Comparison of ENCODE assay signal across 9 cellular contexts in the genomic region with DNA sequence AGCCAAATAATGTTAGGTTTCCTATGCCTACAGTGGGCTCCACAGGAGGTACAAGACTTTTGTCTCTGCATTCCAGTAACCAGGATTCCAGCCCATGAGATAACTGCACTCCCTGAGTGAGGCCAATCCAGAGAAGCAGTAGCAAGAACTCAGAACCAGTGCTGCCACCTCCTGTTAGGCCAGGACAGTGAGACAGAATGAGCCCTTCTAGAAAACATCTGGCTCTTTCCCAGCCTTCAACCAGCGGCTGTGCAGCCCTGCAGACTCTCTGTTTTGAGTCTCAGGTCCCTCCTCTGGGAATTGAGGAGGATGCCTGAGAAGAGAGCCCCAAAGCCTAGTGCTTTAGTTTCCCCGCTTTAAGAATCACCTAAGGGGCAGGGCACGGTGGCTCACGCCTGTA. TPM values are rescaled to one million over a fixed set of nuclear protein-coding genes. Genes with fewer than 3 reads are reported as not detected.
DNase-seq lines count a peak whose midpoint lies in the region; ATAC-seq, FAIRE-seq and TF ChIP-seq lines count a peak whose summit lies in the region.
"Had no signal": no experiment of that assay in that cellular context is flagged by ENCODE, and none has a peak within 500 bp of the region (broad histone marks: within the 10 kb centered on the region; RNA-seq: fewer than 3 reads in every experiment).

No MANE protein-coding gene starts in this region.

- no peaks in the 10 kb centered on the region for H3K79me2 ChIP-seq in SK-N-SH (ENCODE audit: insufficient read depth)

- TF ChIP-seq RAD21 in SK-N-SH (IDR thresholded peaks at IDR 0.05; ENCODE audit: low read length): peak; percentile 12; the same call in 1 of the 2 replicates

- FAIRE-seq in H54 (lab: Jason Lieb, UNC): peak; percentile 23

- no peak overlapping the region for H3K4me2 ChIP-seq in SK-N-SH

- H3K9ac ChIP-seq in SK-N-SH: no peak overlapping the region

- no peaks in the 10 kb centered on the region for H3K4me1 ChIP-seq in SK-N-SH (ENCODE audit: control insufficient read depth in 1 of 2, insufficient read depth in 2 of 2, low read depth in 1 of 2, low read length in 1 of 2)

- H3K9me3 ChIP-seq in SK-N-SH: no peaks in the 10 kb centered on the region
- H3K9me3 ChIP-seq in MG63: no peaks in the 10 kb centered on the region

- TF ChIP-seq CTCF in SK-N-SH (IDR thresholded peaks at IDR 0.05): peak; percentile 32

- POLR2A ChIA-PET in SK-N-SH (lab: Yijun Ruan, JAX): no interaction called here

- no peak for ATAC-seq in HG03521 (IDR thresholded peaks at IDR 0.05; ENCODE audit: unreplicated experiment)

- TF ChIP-seq EP300 in SK-N-SH (IDR thresholded peaks at IDR 0.05; ENCODE audit: borderline replicate concordance in 1 of 2, low read depth in 1 of 2, low read length in 1 of 2): no peak

- DNase-seq in Ammon's horn (ENCODE audit: low spot score) (peak; percentile 28), H54 (ENCODE audit: insufficient read length, low spot score) (no peak), SK-N-SH (peak; percentile 20), iPS-NIHi11 (ENCODE audit: low spot score) (peak; percentile 73), MG63 (no peak), NCI-H1436 treated with DMSO at 0.1 percent for 48 hours (lab: John Stamatoyannopoulos, UW) (no peak), NCI-H1048 (lab: John Stamatoyannopoulos, UW) (no peak)
- DNase-seq: activated gamma-delta T cell treated with Interleukin-2 at 50 U/mL for 16 hours had no signal

- no peaks in the 10 kb centered on the region for H3K9me2 ChIP-seq in SK-N-SH

- H3K36me3 ChIP-seq in SK-N-SH (replicated peaks in 1 of 2; ENCODE audit: control insufficient read depth in 1 of 2, insufficient read depth in 2 of 2, low read length in 1 of 2): peaks cover 3% of the 10 kb centered on the region in 2 experiments
- H3K36me3 ChIP-seq in MG63: peaks cover 11% of the 10 kb centered on the region

- H3K4me3 ChIP-seq in SK-N-SH (ENCODE audit: low read depth in 2 of 2, low read length in 1 of 2) (no peak overlapping the region), MG63 (no peak overlapping the region)

- no peak overlapping the region for H3K27ac ChIP-seq in SK-N-SH (ENCODE audit: low read depth in 2 of 2, low read length in 1 of 2)

- H4K20me1 ChIP-seq in SK-N-SH (ENCODE audit: insufficient read depth): no peaks in the 10 kb centered on the region

- WGBS in SK-N-SH (ENCODE audit: low lambda C conversion rate): 89% methylated on average over 3 of the region's 4 CpGs

- TF ChIP-seq POLR2A in H54 (IDR thresholded peaks at IDR 0.05; ENCODE audit: low read depth, low read length): no peak

- H2AFZ ChIP-seq in SK-N-SH (ENCODE audit: low read depth): no peak overlapping the region

- no peaks in the 10 kb centered on the region for H3K27me3 ChIP-seq in SK-N-SH (ENCODE audit: insufficient read depth)
- no peaks in the 10 kb centered on the region for H3K27me3 ChIP-seq in MG63

- peaks cover 4% of the 10 kb centered on the region for H3F3A ChIP-seq in SK-N-SH (replicated peaks; ENCODE audit: insufficient read depth)

- CTCF ChIA-PET in SK-N-SH (lab: Yijun Ruan, JAX): interaction anchor here (0.8 to 2.6 kb wide), 3 partner anchors 13 to 26 kb away, joined by 3 to 14 read pairs (median 5); no protein-coding TSS in a partner anchor

TF ChIP-seq in SK-N-SH, 30 proteins besides CTCF, POLR2A, EP300 and RAD21:
- TF ChIP-seq EZH2phosphoT487 (IDR thresholded peaks at IDR 0.05; ENCODE audit: borderline replicate concordance, low read depth) (no peak), GABPA (IDR thresholded peaks at IDR 0.05; ENCODE audit: low read depth) (no peak), FOSL2 (IDR thresholded peaks at IDR 0.05; ENCODE audit: borderline replicate concordance, low read depth) (no peak), CHD2 (IDR thresholded peaks at IDR 0.05; ENCODE audit: low read length, partially characterized antibody) (no peak), POLR2AphosphoS5 (IDR thresholded peaks at IDR 0.05; ENCODE audit: low read depth, low read length) (no peak), TEAD4 (IDR thresholded peaks at IDR 0.05; ENCODE audit: borderline replicate concordance, insufficient read depth) (no peak), SIN3A (IDR thresholded peaks at IDR 0.05; ENCODE audit: borderline replicate concordance, low read depth, low read length) (no peak), JUND (IDR thresholded peaks at IDR 0.05) (no peak), RXRA (IDR thresholded peaks at IDR 0.05; ENCODE audit: borderline replicate concordance, low read depth) (no peak), RFX5 (IDR thresholded peaks at IDR 0.05; ENCODE audit: low read length) (no peak), YY1 (IDR thresholded peaks at IDR 0.05; ENCODE audit: low read depth) (no peak), MEF2A (IDR thresholded peaks at IDR 0.05; ENCODE audit: borderline replicate concordance, low read depth) (no peak), GATA2 (CRISPR knock-in tag; IDR thresholded peaks at IDR 0.05) (no peak)
- TF ChIP-seq, protein P1, sequence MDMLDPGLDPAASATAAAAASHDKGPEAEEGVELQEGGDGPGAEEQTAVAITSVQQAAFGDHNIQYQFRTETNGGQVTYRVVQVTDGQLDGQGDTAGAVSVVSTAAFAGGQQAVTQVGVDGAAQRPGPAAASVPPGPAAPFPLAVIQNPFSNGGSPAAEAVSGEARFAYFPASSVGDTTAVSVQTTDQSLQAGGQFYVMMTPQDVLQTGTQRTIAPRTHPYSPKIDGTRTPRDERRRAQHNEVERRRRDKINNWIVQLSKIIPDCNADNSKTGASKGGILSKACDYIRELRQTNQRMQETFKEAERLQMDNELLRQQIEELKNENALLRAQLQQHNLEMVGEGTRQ (IDR thresholded peaks at IDR 0.05; ENCODE audit: borderline replicate concordance, low read depth, low read length): no peak

RNA-seq across cellular contexts. Expression of a gene that starts 44.2 kb away (rescaled TPM):
- 3.3 TPM in 2 replicates for polyA plus RNA-seq in SK-N-SH (2012; rRNA removed)
- 2.0 and 2.3 TPM in 2 replicates for polyA plus RNA-seq in SK-N-SH (2012; cell fraction: cytosol; rRNA removed)
- polyA plus RNA-seq in SK-N-SH (2012; cell fraction: nucleus; rRNA removed): 8.1 and 8.2 TPM in 2 replicates
- total RNA-seq in MG63 (2014; rRNA removed; shearing (Covaris generic); ENCODE audit: low replicate concordance): 5.3 and 13.7 TPM in 2 replicates

RNA-seq across cellular contexts. Expression of a gene that starts 57.3 kb away (rescaled TPM):
- 10.1 and 10.7 TPM in 2 replicates for polyA plus RNA-seq in SK-N-SH (2012; rRNA removed)
- 7.6 and 9.2 TPM in 2 replicates for polyA plus RNA-seq in SK-N-SH (2012; cell fraction: cytosol; rRNA removed)
- polyA plus RNA-seq in SK-N-SH (2012; cell fraction: nucleus; rRNA removed): 34.3 and 42.0 TPM in 2 replicates
- 23.9 and 34.5 TPM in 2 replicates for total RNA-seq in MG63 (2014; rRNA removed; shearing (Covaris generic); ENCODE audit: low replicate concordance)

Comparison
In these comparisons a context has a peak if more than half of its experiments do, and no peak if none do; other contexts are left out.
1. DNase-seq: peak in Ammon's horn (single experiment), SK-N-SH (single experiment) and iPS-NIHi11 (single experiment); none in H54 (single experiment), MG63 (single experiment), NCI-H1436 treated with DMSO at 0.1 percent for 48 hours (single experiment) and NCI-H1048 (single experiment).